ENCODE assay signal across 11 cellular contexts in the genomic region with DNA sequence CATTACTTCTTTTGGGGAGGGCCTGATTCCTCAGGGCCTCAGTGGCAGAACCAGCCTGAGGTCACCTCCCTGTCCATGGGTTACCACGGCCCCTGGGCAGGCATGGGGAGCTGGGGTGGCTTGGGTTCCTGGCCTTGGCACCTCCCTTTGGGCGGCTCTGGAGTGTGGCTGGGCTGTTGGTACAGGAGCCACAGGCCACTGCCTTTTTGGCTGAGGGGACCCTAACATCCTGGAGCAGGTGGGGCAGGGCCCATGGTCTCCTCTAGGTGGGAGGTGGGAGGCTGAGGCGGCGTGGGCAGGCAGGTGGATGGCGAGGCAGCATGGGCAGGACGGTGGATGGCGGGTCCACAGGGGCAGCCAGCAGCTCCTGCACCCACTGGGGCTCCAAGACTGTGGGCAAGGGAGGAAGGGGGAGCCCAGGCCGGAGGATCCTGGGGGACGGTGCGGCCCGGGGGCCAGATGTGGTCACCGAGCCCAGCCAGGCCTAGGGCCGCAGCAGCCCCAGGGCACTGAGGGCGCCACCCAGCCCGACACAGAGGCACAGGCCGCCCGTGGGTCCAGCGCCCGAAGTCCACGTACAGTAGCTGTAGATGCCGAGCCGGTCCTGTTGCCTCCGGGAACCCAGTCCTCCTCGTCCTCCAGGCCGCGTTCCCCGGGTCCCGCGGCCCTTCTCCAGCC. TPM values are rescaled to one million over a fixed set of nuclear protein-coding genes. Genes with fewer than 3 reads are reported as not detected.
"Had no signal": no experiment of that assay in that cellular context is flagged by ENCODE, and none has a peak within 500 bp of the region (broad histone marks: within the 10 kb centered on the region; RNA-seq: fewer than 3 reads in every experiment).

No MANE protein-coding gene starts in this region.

- H3K27ac ChIP-seq: GM23248 had no signal

- H3K4me3 ChIP-seq: GM23248, HAP-1 had no signal

- H3K4me1 Mint-ChIP-seq: H9 had no signal

- ATAC-seq: HCT116 had no signal

- H2AFZ ChIP-seq: GM23248 had no signal

- DNase-seq: GM23248, GOT3, H7, H9, HCEC 1CT, HFFc6 had no signal

- H3K27ac Mint-ChIP-seq: H9, HFFc6 had no signal

- H3K4me3 Mint-ChIP-seq: H9, HFFc6 had no signal

- H3K4me1 ChIP-seq: HAP-1 had no signal

- H3K9me3 ChIP-seq: HAP-1 had no signal

- H3K36me3 ChIP-seq: HAP-1 had no signal

- FAIRE-seq: H1, H54 had no signal

- H3K9ac ChIP-seq: GM23248 had no signal

RNA-seq across cellular contexts. Expression of gene SYCE1, which starts 2.4 kb away (rescaled TPM):
- total RNA-seq: GM23248, H1, H4, H7, H9, HFFc6 had no signal
- polyA plus RNA-seq: GM23248, H1 had no signal

RNA-seq across cellular contexts. Expression of gene CYP2E1, which starts 40.6 kb away (rescaled TPM):
- total RNA-seq: GM23248, H1 had no signal

RNA-seq across cellular contexts. Expression of gene FRG2B, which starts 58.8 kb away (rescaled TPM):
- total RNA-seq: GM23248, H1, H9, HFFc6 had no signal
- polyA plus RNA-seq: GM23248, H1 had no signal
